Comparison of ENCODE assay signal across 25 cellular contexts in genomic region chr4:81771721-81772120, GRCh38.
"Had no signal": no experiment of that assay in that cellular context is flagged by ENCODE, and none has a peak within 500 bp of the region (broad histone marks: within the 10 kb centered on the region; RNA-seq: fewer than 3 reads in every experiment).

No MANE protein-coding gene starts in this region.

- ATAC-seq: K562, Panc1, PC-3, T-cell had no signal

- H3K4me3 ChIP-seq: K562 had no signal

- H3K4me2 ChIP-seq: KMS-11, SK-N-SH had no signal

- H3K27me3 Mint-ChIP-seq: IgD-negative memory B cell had no signal

- H3K9ac ChIP-seq: KMS-11, SK-N-SH had no signal

- H3K9me3 ChIP-seq: SK-N-SH had no signal

- H3K4me1 Mint-ChIP-seq: T-cell had no signal

- H3K4me3 Mint-ChIP-seq: IgD-negative memory B cell, T-cell had no signal

- H3K36me3 Mint-ChIP-seq: IgD-negative memory B cell, T-cell had no signal

- H3K27ac ChIP-seq: HL-60, KMS-11, RWPE1 had no signal

- DNase-seq: Kasumi-1, MM.1S, NCI-H1092 treated with DMSO at 0.1 percent for 48 hours, NCI-H1436, NCI-H187, NCI-H2029, NCI-H2081 treated with DMSO at 0.1 percent for 48 hours, NCI-H2171, NCI-H226, NCI-H446, NCI-H510A, NCI-H524 treated with DMSO at 0.1 percent for 48 hours, NCI-H69, NCI-H774, PC-3, SHP77, SK-N-SH, SW 1271, T-cell had no signal

- H3K9me3 Mint-ChIP-seq: IgD-negative memory B cell, T-cell had no signal

- H3K27ac Mint-ChIP-seq: T-cell had no signal
